1 cellular context compared by ENCODE assay signal in the genomic region with DNA sequence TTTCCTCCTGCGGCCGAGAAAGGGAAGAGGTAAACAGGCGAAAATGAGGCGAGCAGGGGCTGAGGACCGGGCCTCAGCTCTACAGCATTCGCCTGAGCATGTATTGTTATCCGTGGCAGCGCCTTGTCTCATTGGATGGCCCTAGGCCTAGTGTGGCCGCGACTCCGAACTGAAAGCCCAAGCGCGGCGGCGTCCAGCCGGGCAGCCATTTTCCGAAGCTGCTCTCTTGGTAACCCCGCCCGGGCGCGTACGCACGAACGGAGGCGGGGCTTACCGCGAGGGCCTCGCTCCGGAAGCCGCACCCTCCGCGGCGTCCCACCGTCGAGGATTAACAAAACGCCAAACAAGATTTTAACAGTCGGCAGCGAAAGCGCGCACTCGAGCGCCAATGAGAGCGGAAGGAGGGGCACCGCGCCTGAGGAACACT.
A peak's percentile ranks its signal among the peaks of the same experiment; 100 is the strongest.
TF ChIP-seq lines count a peak whose summit lies in the region.

No MANE protein-coding gene starts in this region.

TF ChIP-seq in HEK293, 187 proteins besides CTCF, POLR2A, EP300 and RAD21 (continued from another document):
- 0 out of 2 replicates have a peak, but pooled peaks have one; percentile 49 for TF ChIP-seq ZSCAN4 (tag by site-specific recombination; IDR thresholded peaks at IDR 0.05)
- TF ChIP-seq ZBTB17 (tag by site-specific recombination; IDR thresholded peaks at IDR 0.05), result peak; percentile 63; the same call in 1 of the 2 replicates
- 0 out of 2 replicates have a peak, but pooled peaks have one; percentile 9 for TF ChIP-seq ZNF391 (tag by site-specific recombination; IDR thresholded peaks at IDR 0.05; ENCODE audit: borderline replicate concordance, low read depth)
- TF ChIP-seq ZNF394 (tag by site-specific recombination; IDR thresholded peaks at IDR 0.05; ENCODE audit: borderline replicate concordance), result peak; percentile 59; the same call in 1 of the 2 replicates
- TF ChIP-seq ZNF24 (tag by site-specific recombination; IDR thresholded peaks at IDR 0.05), result peak; percentile 75; the same call in 1 of the 2 replicates
- no peak for TF ChIP-seq MZF1 (tag by site-specific recombination; IDR thresholded peaks at IDR 0.05; ENCODE audit: borderline replicate concordance)
- no peak for TF ChIP-seq ZNF266 (tag by site-specific recombination; IDR thresholded peaks at IDR 0.05; ENCODE audit: low read depth)
- no peak for TF ChIP-seq ZNF623 (tag by site-specific recombination; IDR thresholded peaks at IDR 0.05)
- TF ChIP-seq WT1 (tag by site-specific recombination; IDR thresholded peaks at IDR 0.05), result no peak
- TF ChIP-seq SP2 (tag by site-specific recombination; IDR thresholded peaks at IDR 0.05), result no peak
